Comparison of ENCODE assay signal across 8 cellular contexts in genomic region chr1:248837794-248838356, GRCh38. TPM values are rescaled to one million over a fixed set of nuclear protein-coding genes. Genes with fewer than 3 reads are reported as not detected.
A peak's percentile ranks its signal among the peaks of the same experiment; 100 is the strongest.
DNase-seq lines count a peak whose midpoint lies in the region; ATAC-seq and TF ChIP-seq lines count a peak whose summit lies in the region.

Gene ZNF672 (plus strand): TSS chr1:248838224. CDS start chr1:248847275, 9,051 bp downstream.

- H3K27ac ChIP-seq in heart right ventricle (peak within 1 kb of the TSS; percentile 98 to 100 (median 100)), upper lobe of right lung (peak within 1 kb of the TSS; percentile 100)

- DNase-seq in NCI-H1694 treated with DMSO at 0.1 percent for 48 hours (lab: John Stamatoyannopoulos, UW): peak; percentile 98
- peak; percentile 96 for DNase-seq in amniotic epithelial cell (ENCODE audit: low read depth)
- DNase-seq in heart right ventricle: peak; percentile 98 to 99
- DNase-seq in progenitor cell of endocrine pancreas (ENCODE audit: low spot score, unreplicated experiment): peak; percentile 95
- peak; percentile 100 for DNase-seq in upper lobe of right lung

- 0% methylated on average over 47 to 48 of the region's 48 CpGs for WGBS in heart right ventricle, 2 donors

- H3K27me3 Mint-ChIP-seq in T-helper 1 cell treated with Interleukin-12 subunit alpha and Interleukin-12 subunit beta and Interleukin-4 antibody, amounts not matched to agents 30 μg/mL and 1 μg/mL, for 36 hours (ENCODE audit: low read depth): no peaks in the 10 kb centered on the region
- H3K27me3 Mint-ChIP-seq in progenitor cell of endocrine pancreas: peaks cover 5% of the 10 kb centered on the region

- H3K9me3 Mint-ChIP-seq in T-helper 1 cell treated with Interleukin-12 subunit alpha and Interleukin-12 subunit beta and Interleukin-4 antibody, amounts not matched to agents 30 μg/mL and 1 μg/mL, for 36 hours: no peaks in the 10 kb centered on the region
- no peaks in the 10 kb centered on the region for H3K9me3 Mint-ChIP-seq in progenitor cell of endocrine pancreas (ENCODE audit: low read depth)

- peak; percentile 69 for ATAC-seq in GM18499 (IDR thresholded peaks at IDR 0.05; ENCODE audit: insufficient read depth, unreplicated experiment)
- ATAC-seq in HG02938 (IDR thresholded peaks at IDR 0.05; ENCODE audit: unreplicated experiment): peak; percentile 79
- peak; percentile 92 to 97 (median 94) for ATAC-seq in heart right ventricle
- ATAC-seq in upper lobe of right lung: peak; percentile 93

- intact Hi-C loops in heart right ventricle (cut with DNase I) (loop anchor here in 5 of 10 donors (1.0 to 2.0 kb wide), 5 partner anchors 12 to 68 kb away; partner anchors contain the start of genes PGBD2 (in 2 of the 5) and ZNF692 (in 2 of the 5)), upper lobe of right lung (cut with DNase I) (no loop called here)

- peak within 1 kb of the TSS; percentile 74 to 97 (median 88) for H3K4me3 ChIP-seq in heart right ventricle
- H3K4me3 ChIP-seq in upper lobe of right lung: peak within 1 kb of the TSS; percentile 82

- peaks cover 0 to 3% (median 0%) of the 10 kb centered on the region in 9 donors for H3K36me3 ChIP-seq in heart right ventricle
- H3K36me3 ChIP-seq in upper lobe of right lung: no peaks in the 10 kb centered on the region

- H3K36me3 Mint-ChIP-seq in T-helper 1 cell treated with Interleukin-12 subunit alpha and Interleukin-12 subunit beta and Interleukin-4 antibody, amounts not matched to agents 30 μg/mL and 1 μg/mL, for 36 hours (ENCODE audit: low read depth): no peaks in the 10 kb centered on the region
- H3K36me3 Mint-ChIP-seq in progenitor cell of endocrine pancreas (ENCODE audit: insufficient read depth): no peaks in the 10 kb centered on the region

- peak within 1 kb of the TSS; percentile 93 for H3K27ac Mint-ChIP-seq in T-helper 1 cell treated with Interleukin-12 subunit alpha and Interleukin-12 subunit beta and Interleukin-4 antibody, amounts not matched to agents 30 μg/mL and 1 μg/mL, for 36 hours
- peak within 1 kb of the TSS; percentile 99 for H3K27ac Mint-ChIP-seq in progenitor cell of endocrine pancreas

- H3K4me1 Mint-ChIP-seq in T-helper 1 cell treated with Interleukin-12 subunit alpha and Interleukin-12 subunit beta and Interleukin-4 antibody, amounts not matched to agents 30 μg/mL and 1 μg/mL, for 36 hours (ENCODE audit: low read depth): peaks cover 18% of the 10 kb centered on the region
- peaks cover 10% of the 10 kb centered on the region for H3K4me1 Mint-ChIP-seq in progenitor cell of endocrine pancreas (ENCODE audit: low read depth)

- H3K9me3 ChIP-seq in heart right ventricle (no peaks in the 10 kb centered on the region), upper lobe of right lung (no peaks in the 10 kb centered on the region)

- H3K27me3 ChIP-seq in heart right ventricle (no peaks in the 10 kb centered on the region), upper lobe of right lung (no peaks in the 10 kb centered on the region)

- peaks cover 11 to 55% (median 42%) of the 10 kb centered on the region in 9 donors for H3K4me1 ChIP-seq in heart right ventricle
- H3K4me1 ChIP-seq in upper lobe of right lung: peaks cover 38% of the 10 kb centered on the region

- TF ChIP-seq CTCF in heart right ventricle (IDR thresholded peaks at IDR 0.05) (no peak), progenitor cell of endocrine pancreas (IDR thresholded peaks at IDR 0.05; ENCODE audit: unreplicated experiment) (no peak), upper lobe of right lung (IDR thresholded peaks at IDR 0.05) (no peak)

- no peak within 1 kb of the TSS for H3K4me3 Mint-ChIP-seq in T-helper 1 cell treated with Interleukin-12 subunit alpha and Interleukin-12 subunit beta and Interleukin-4 antibody, amounts not matched to agents 30 μg/mL and 1 μg/mL, for 36 hours
- H3K4me3 Mint-ChIP-seq in progenitor cell of endocrine pancreas (ENCODE audit: low read depth): no peak within 1 kb of the TSS

RNA-seq across cellular contexts. Expression of gene ZNF672, which starts in this region (rescaled TPM):
- total RNA-seq in heart right ventricle (10 to 100 TPM; 31.9 to 44.4 (median 37.3) TPM), progenitor cell of endocrine pancreas (36.8 and 37.2 TPM in 2 replicates), upper lobe of right lung (38.1 TPM)
- 10 to 100 TPM; 16.1 to 36.1 TPM for polyA plus RNA-seq in heart right ventricle

Comparison
In these comparisons a context has a peak if more than half of its experiments do, and no peak if none do; other contexts are left out.
1. Peak in every context shown above with its lines: DNase-seq, ATAC-seq, H3K4me3 ChIP-seq and H3K27ac ChIP-seq.